1 cellular context compared by ENCODE assay signal in the genomic region with DNA sequence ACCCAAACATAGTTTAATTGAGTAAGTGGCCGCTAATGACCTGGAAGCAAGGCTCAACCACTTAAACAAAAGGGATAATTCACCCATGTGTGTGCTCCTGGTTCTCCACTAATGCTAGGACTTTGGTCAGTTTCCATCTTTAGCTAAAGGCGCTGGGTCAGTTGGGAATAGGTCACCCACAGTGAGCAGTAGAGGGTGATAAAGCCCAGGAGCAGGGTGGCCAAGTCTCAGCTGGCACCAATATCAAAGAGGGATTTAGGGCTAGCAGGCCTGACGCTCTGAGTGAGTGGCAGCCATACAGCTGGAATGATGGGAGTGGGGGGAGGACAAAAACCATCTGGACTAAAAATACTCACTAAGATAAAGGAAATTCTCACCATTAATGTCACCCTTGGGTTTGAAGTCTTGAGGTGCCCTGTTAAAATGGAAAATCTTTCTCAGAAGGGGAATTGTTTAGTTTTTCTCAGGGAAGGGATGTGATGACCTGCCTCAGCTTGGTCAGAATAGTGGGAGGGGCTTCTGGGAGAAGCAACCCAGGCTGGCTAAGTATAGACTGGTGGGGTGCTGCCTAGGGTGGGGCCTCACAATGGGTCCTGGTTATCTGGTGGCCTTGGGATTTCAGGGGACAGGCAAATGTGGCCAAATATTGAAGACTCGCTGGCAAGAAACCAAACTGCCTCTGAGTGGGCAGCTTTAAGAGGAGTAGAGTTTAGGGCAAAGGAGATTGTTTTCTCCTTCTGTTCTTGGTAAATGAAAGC.
TF ChIP-seq lines count a peak whose summit lies in the region.

No MANE protein-coding gene starts in this region.

TF ChIP-seq in HepG2, 621 proteins besides CTCF, POLR2A, EP300 and RAD21 (continued from another document):
- TF ChIP-seq, protein P1, sequence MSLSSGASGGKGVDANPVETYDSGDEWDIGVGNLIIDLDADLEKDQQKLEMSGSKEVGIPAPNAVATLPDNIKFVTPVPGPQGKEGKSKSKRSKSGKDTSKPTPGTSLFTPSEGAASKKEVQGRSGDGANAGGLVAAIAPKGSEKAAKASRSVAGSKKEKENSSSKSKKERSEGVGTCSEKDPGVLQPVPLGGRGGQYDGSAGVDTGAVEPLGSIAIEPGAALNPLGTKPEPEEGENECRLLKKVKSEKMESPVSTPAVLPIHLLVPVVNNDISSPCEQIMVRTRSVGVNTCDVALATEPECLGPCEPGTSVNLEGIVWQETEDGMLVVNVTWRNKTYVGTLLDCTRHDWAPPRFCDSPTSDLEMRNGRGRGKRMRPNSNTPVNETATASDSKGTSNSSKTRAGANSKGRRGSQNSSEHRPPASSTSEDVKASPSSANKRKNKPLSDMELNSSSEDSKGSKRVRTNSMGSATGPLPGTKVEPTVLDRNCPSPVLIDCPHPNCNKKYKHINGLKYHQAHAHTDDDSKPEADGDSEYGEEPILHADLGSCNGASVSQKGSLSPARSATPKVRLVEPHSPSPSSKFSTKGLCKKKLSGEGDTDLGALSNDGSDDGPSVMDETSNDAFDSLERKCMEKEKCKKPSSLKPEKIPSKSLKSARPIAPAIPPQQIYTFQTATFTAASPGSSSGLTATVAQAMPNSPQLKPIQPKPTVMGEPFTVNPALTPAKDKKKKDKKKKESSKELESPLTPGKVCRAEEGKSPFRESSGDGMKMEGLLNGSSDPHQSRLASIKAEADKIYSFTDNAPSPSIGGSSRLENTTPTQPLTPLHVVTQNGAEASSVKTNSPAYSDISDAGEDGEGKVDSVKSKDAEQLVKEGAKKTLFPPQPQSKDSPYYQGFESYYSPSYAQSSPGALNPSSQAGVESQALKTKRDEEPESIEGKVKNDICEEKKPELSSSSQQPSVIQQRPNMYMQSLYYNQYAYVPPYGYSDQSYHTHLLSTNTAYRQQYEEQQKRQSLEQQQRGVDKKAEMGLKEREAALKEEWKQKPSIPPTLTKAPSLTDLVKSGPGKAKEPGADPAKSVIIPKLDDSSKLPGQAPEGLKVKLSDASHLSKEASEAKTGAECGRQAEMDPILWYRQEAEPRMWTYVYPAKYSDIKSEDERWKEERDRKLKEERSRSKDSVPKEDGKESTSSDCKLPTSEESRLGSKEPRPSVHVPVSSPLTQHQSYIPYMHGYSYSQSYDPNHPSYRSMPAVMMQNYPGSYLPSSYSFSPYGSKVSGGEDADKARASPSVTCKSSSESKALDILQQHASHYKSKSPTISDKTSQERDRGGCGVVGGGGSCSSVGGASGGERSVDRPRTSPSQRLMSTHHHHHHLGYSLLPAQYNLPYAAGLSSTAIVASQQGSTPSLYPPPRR (CRISPR knock-in tag; IDR thresholded peaks at IDR 0.05; ENCODE audit: borderline replicate concordance): no peak
- TF ChIP-seq SRSF1 (optimal IDR thresholded peaks at IDR 0.05; ENCODE audit: low read depth, low read length) (no peak), PCBP1 (IDR thresholded peaks at IDR 0.05; ENCODE audit: borderline replicate concordance, low read depth, low read length) (no peak), ZNF430 (CRISPR knock-in tag; IDR thresholded peaks at IDR 0.05) (no peak), ZBTB3 (CRISPR knock-in tag; IDR thresholded peaks at IDR 0.05; ENCODE audit: borderline replicate concordance, low read depth) (no peak)
- TF ChIP-seq, protein P2, sequence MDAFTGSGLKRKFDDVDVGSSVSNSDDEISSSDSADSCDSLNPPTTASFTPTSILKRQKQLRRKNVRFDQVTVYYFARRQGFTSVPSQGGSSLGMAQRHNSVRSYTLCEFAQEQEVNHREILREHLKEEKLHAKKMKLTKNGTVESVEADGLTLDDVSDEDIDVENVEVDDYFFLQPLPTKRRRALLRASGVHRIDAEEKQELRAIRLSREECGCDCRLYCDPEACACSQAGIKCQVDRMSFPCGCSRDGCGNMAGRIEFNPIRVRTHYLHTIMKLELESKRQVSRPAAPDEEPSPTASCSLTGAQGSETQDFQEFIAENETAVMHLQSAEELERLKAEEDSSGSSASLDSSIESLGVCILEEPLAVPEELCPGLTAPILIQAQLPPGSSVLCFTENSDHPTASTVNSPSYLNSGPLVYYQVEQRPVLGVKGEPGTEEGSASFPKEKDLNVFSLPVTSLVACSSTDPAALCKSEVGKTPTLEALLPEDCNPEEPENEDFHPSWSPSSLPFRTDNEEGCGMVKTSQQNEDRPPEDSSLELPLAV (CRISPR knock-in tag; conservative IDR thresholded peaks at IDR 0.05; ENCODE audit: low read depth): no peak
TF ChIP-seq in HepG2: peak in this region for 0.
